In the genomic region with DNA sequence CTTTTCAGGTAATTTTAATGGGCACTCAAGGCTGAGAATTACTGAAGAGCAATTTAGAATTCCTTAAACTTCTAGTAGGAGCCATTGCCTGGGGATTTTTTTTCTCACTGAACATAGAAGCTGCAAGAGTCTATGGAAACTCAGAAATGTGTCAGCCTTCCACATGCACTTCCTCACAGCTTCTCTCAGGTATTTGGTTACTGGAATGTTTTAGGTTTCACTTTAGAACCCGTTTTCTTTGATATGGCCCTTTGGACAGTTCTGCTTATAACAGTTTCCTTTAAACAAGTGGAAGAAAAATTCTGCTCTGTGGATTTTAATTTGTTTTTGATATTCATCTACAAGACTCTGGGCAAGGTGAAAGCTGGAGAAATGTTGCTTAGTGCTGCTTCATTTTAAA, we compare ENCODE assay signal across 20 cellular contexts.
"Had no signal": no experiment of that assay in that cellular context is flagged by ENCODE, and none has a peak within 500 bp of the region (broad histone marks: within the 10 kb centered on the region; RNA-seq: fewer than 3 reads in every experiment).

No MANE protein-coding gene starts in this region.

- H3K4me3 Mint-ChIP-seq: activated CD4-positive, alpha-beta memory T cell treated with anti-CD3 and anti-CD28 coated beads for 36 hours; activated CD8-positive, alpha-beta memory T cell treated with anti-CD3 and anti-CD28 coated beads, Interleukin-2, amount 10 ng/mL, durations not matched to agents 7 days and 5 days; activated naive CD4-positive, alpha-beta T cell treated with anti-CD3 and anti-CD28 coated beads, Interleukin-2, amount 50 U/mL, for 24 hours; activated T-cell treated with anti-CD3 and anti-CD28 coated beads, Interleukin-2, amount 50 U/mL, for 4 hours; effector memory CD8-positive, alpha-beta T cell; immature natural killer cell; naive B cell had no signal

- H3K4me1 Mint-ChIP-seq: activated CD8-positive, alpha-beta memory T cell treated with anti-CD3 and anti-CD28 coated beads, Interleukin-2, amount 10 ng/mL, durations not matched to agents 7 days and 5 days; activated naive CD4-positive, alpha-beta T cell treated with anti-CD3 and anti-CD28 coated beads, Interleukin-2, amount 50 U/mL, for 24 hours; immature natural killer cell; naive B cell had no signal

- H3K27ac ChIP-seq: adrenal gland, epithelial cell of prostate, gastrocnemius medialis, heart left ventricle, tibial nerve, WERI-Rb-1 had no signal

- H3K27ac Mint-ChIP-seq: activated CD4-positive, alpha-beta memory T cell treated with anti-CD3 and anti-CD28 coated beads for 36 hours; activated CD8-positive, alpha-beta memory T cell treated with anti-CD3 and anti-CD28 coated beads, Interleukin-2, amount 10 ng/mL, durations not matched to agents 7 days and 5 days; activated naive CD4-positive, alpha-beta T cell treated with anti-CD3 and anti-CD28 coated beads, Interleukin-2, amount 50 U/mL, for 24 hours; effector memory CD8-positive, alpha-beta T cell; immature natural killer cell; naive B cell had no signal

- H3K36me3 Mint-ChIP-seq: activated CD4-positive, alpha-beta memory T cell treated with anti-CD3 and anti-CD28 coated beads for 36 hours; activated CD8-positive, alpha-beta memory T cell treated with anti-CD3 and anti-CD28 coated beads, Interleukin-2, amount 10 ng/mL, durations not matched to agents 7 days and 5 days had no signal

- H3K9me3 ChIP-seq: adrenal gland, gastrocnemius medialis, heart left ventricle, tibial nerve had no signal

- H3K27me3 ChIP-seq: adrenal gland, gastrocnemius medialis, heart left ventricle, tibial nerve had no signal

- H3K4me3 ChIP-seq: adrenal gland, gastrocnemius medialis, heart left ventricle, tibial nerve had no signal

- H3K4me1 ChIP-seq: adrenal gland, gastrocnemius medialis, heart left ventricle, tibial nerve had no signal

- H3K36me3 ChIP-seq: adrenal gland, WERI-Rb-1 had no signal

- DNase-seq: activated CD4-positive, alpha-beta memory T cell treated with anti-CD3 and anti-CD28 coated beads for 36 hours; activated CD8-positive, alpha-beta memory T cell treated with anti-CD3 and anti-CD28 coated beads, Interleukin-2, amount 10 ng/mL, durations not matched to agents 7 days and 5 days; activated effector memory CD4-positive, alpha-beta T cell treated with anti-CD3 and anti-CD28 coated beads, Interleukin-2, amount 50 U/mL, for 16 hours; activated T-cell treated with anti-CD3 and anti-CD28 coated beads, Interleukin-2, amount 50 U/mL, for 4 hours; adrenal gland; dermis blood vessel endothelial cell; effector memory CD8-positive, alpha-beta T cell; gastrocnemius medialis; heart left ventricle; immature natural killer cell; left colon; naive B cell; posterior cingulate gyrus; stimulated activated CD4-positive, alpha-beta T cell treated with anti-CD3 and anti-CD28 coated beads, Interleukin-15, amount 100 ng/mL, for 24 hours; stimulated activated CD4-positive, alpha-beta T cell treated with anti-CD3 and anti-CD28 coated beads, Interleukin-4, amount 100 ng/mL, for 24 hours; stimulated activated naive CD4-positive, alpha-beta T cell; WERI-Rb-1 had no signal

- H3K27me3 Mint-ChIP-seq: activated CD4-positive, alpha-beta memory T cell treated with anti-CD3 and anti-CD28 coated beads for 36 hours; activated CD8-positive, alpha-beta memory T cell treated with anti-CD3 and anti-CD28 coated beads, Interleukin-2, amount 10 ng/mL, durations not matched to agents 7 days and 5 days; activated naive CD4-positive, alpha-beta T cell treated with anti-CD3 and anti-CD28 coated beads, Interleukin-2, amount 50 U/mL, for 24 hours; effector memory CD8-positive, alpha-beta T cell; naive B cell had no signal

- ATAC-seq: activated CD8-positive, alpha-beta memory T cell treated with anti-CD3 and anti-CD28 coated beads, Interleukin-2, amount 10 ng/mL, durations not matched to agents 7 days and 5 days; activated T-cell treated with anti-CD3 and anti-CD28 coated beads, Interleukin-2, amount 50 U/mL, for 4 hours; effector memory CD8-positive, alpha-beta T cell; gastrocnemius medialis; heart left ventricle; left colon had no signal

- H3K9me3 Mint-ChIP-seq: activated CD4-positive, alpha-beta memory T cell treated with anti-CD3 and anti-CD28 coated beads for 36 hours; activated naive CD4-positive, alpha-beta T cell treated with anti-CD3 and anti-CD28 coated beads, Interleukin-2, amount 50 U/mL, for 24 hours; activated T-cell treated with anti-CD3 and anti-CD28 coated beads, Interleukin-2, amount 50 U/mL, for 4 hours; effector memory CD8-positive, alpha-beta T cell; immature natural killer cell; naive B cell had no signal
